Comparison of ENCODE assay signal across 23 cellular contexts in the genomic region with DNA sequence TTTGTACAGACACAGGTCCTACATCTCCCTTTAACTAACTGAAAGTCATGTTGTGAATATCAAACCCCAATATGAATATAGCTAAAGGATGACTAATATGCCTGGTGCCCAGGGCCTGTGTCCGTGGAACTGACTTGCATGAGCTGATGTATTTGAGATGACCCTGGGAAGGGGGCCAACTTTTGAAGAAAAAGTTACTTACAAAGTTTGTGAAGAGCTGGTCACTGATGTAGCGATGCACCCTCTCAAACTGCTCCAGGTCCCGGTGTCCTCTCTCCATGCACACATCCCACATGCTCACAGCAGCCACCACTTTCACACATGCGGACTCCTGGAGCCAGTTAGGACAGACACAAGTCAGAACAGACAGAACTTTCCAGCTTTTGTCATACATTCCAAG.
A peak's percentile ranks its signal among the peaks of the same experiment; 100 is the strongest.
DNase-seq lines count a peak whose midpoint lies in the region; FAIRE-seq and TF ChIP-seq lines count a peak whose summit lies in the region.
"Had no signal": no experiment of that assay in that cellular context is flagged by ENCODE, and none has a peak within 500 bp of the region (broad histone marks: within the 10 kb centered on the region; RNA-seq: fewer than 3 reads in every experiment).

No MANE protein-coding gene starts in this region.

- DNase-seq in AG10803 (ENCODE audit: low read depth): peak; percentile 78
- peak; percentile 36 for DNase-seq in RPMI7951 (ENCODE audit: low read depth)
- peak; percentile 59 for DNase-seq in dedifferentiated amniotic fluid mesenchymal stem cell (ENCODE audit: extremely low spot score)
- DNase-seq in iris pigment epithelial cell (ENCODE audit: low read depth): peak; percentile 89
- DNase-seq in GM12892 (ENCODE audit: insufficient read length): no peak
- DNase-seq in activated naive CD4-positive, alpha-beta T cell treated with Interleukin-2 at 50 U/mL for 16 hours: no peak
- no peak for DNase-seq in NCI-H146 treated with DMSO at 0.1 percent for 48 hours (lab: John Stamatoyannopoulos, UW; ENCODE audit: unreplicated experiment)
- no peak for DNase-seq in NCI-H2029 treated with DMSO at 0.1 percent for 48 hours (lab: John Stamatoyannopoulos, UW)
- DNase-seq: activated CD4-positive, alpha-beta T cell treated with anti-CD3 and anti-CD28 coated beads for 48 hours; activated naive CD4-positive, alpha-beta T cell treated with anti-CD3 and anti-CD28 coated beads, Interleukin-2, amount 50 U/mL, for 16 hours; foreskin melanocyte; immature natural killer cell; Kasumi-1; mucosa of descending colon; NCI-H1105; T-helper 17 cell; uterus had no signal

- TF ChIP-seq CTCF in AG10803 (conservative IDR thresholded peaks at IDR 0.05; ENCODE audit: low read length): no peak

- no peak for FAIRE-seq in GM12892 (lab: Jason Lieb, UNC)
- FAIRE-seq: colon, endometrium had no signal

- no peak for TF ChIP-seq POLR2A in GM12892 (IDR thresholded peaks at IDR 0.05; ENCODE audit: low read depth, low read length)

- no peak overlapping the region for H3K4me3 ChIP-seq in AG10803 (ENCODE audit: low read length)
- H3K4me3 ChIP-seq: ascending aorta, hepatocyte, mucosa of descending colon, SJSA1, suprapubic skin, uterus had no signal

Comparison
In these comparisons a context has a peak if more than half of its experiments do, and no peak if none do; other contexts are left out.
1. DNase-seq: peak in AG10803 (single experiment), RPMI7951 (single experiment), dedifferentiated amniotic fluid mesenchymal stem cell (single experiment) and iris pigment epithelial cell (single experiment); none in GM12892 (single experiment), activated naive CD4-positive, alpha-beta T cell treated with Interleukin-2 at 50 U/mL for 16 hours (single experiment), NCI-H146 treated with DMSO at 0.1 percent for 48 hours (single experiment) and NCI-H2029 treated with DMSO at 0.1 percent for 48 hours (single experiment).